8 cellular contexts compared by ENCODE assay signal in the genomic region with DNA sequence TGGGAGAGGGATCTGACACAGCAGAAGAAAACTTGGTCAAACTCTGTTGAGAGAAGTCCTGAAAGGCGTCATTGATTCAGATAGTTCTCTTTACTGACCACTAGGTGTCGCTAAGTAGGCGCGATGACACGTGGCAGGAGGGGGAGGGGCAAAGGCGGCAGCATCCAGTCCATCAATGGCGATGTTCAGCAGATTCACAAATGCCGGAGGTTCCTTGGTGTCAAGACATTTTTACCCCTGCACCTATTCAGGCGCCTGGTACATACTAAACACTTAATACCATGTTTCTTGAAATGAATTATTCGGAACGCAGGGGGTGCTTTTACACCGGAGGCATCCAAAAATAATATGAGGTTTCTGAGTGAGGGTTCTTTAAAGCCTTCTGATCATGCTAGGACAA. TPM values are rescaled to one million over a fixed set of nuclear protein-coding genes. Genes with fewer than 3 reads are reported as not detected.
A peak's percentile ranks its signal among the peaks of the same experiment; 100 is the strongest.
DNase-seq lines count a peak whose midpoint lies in the region; ATAC-seq and TF ChIP-seq lines count a peak whose summit lies in the region.

No MANE protein-coding gene starts in this region.

- no TSS peak for BruUV-seq in Panc1 (replicated peaks; lab: Mats Ljungman, UMichigan)

- TF ChIP-seq CTCF in Panc1 (IDR thresholded peaks at IDR 0.05) (peak; percentile 86), neural progenitor cell (IDR thresholded peaks at IDR 0.05) (peak; percentile 79)

- no peaks in the 10 kb centered on the region for H3K36me3 Mint-ChIP-seq in neural progenitor cell

- no peaks in the 10 kb centered on the region for H3K27me3 Mint-ChIP-seq in neural progenitor cell (ENCODE audit: insufficient read depth, low read depth)

- H3K4me1 ChIP-seq in Panc1 (ENCODE audit: control insufficient read depth, insufficient read depth, low read length), result no peaks in the 10 kb centered on the region
- no peaks in the 10 kb centered on the region for H3K4me1 ChIP-seq in neural progenitor cell

- no peaks in the 10 kb centered on the region for H3K36me3 ChIP-seq in Panc1 (ENCODE audit: control insufficient read depth, insufficient read depth, low read length)
- H3K36me3 ChIP-seq in neural progenitor cell, result no peaks in the 10 kb centered on the region

- intact Hi-C loops in Panc1 (cut with micrococcal nuclease; ENCODE audit: unreplicated experiment), result loop anchor here (2.0 kb wide), 1 partner anchor 77 kb away; no protein-coding TSS in a partner anchor

- no peak overlapping the region for H3K4me2 ChIP-seq in neural progenitor cell

- peak overlapping the region; percentile 59 for H2AFZ ChIP-seq in neural progenitor cell (replicated peaks)

- H3K27ac Mint-ChIP-seq in neural progenitor cell, result no peak overlapping the region

- H3K4me1 Mint-ChIP-seq in neural progenitor cell, result peaks cover 9% of the 10 kb centered on the region

- CTCF ChIA-PET in Panc1 (lab: Charles Lee), result no interaction called here

- H3K27ac ChIP-seq in Panc1 (ENCODE audit: low read length) (no peak overlapping the region), neural progenitor cell (no peak overlapping the region), substantia nigra (ENCODE audit: low read depth, low read length, poor library complexity, severe bottlenecking) (no peak overlapping the region)

- H3K9me3 Mint-ChIP-seq in neural progenitor cell, result peaks cover 6% of the 10 kb centered on the region

- H3F3A ChIP-seq in neural progenitor cell (ENCODE audit: low read depth), result no peaks in the 10 kb centered on the region

- in situ Hi-C loops in Panc1 (cut with HindIII; ENCODE audit: low pct_unique_long_range_greater_than_20kb, low sequenced_read_pairs), result no loop called here

- H3K27me3 ChIP-seq in Panc1 (ENCODE audit: control insufficient read depth, insufficient read depth, low read length) (no peaks in the 10 kb centered on the region; the same call in 1 of the 2 replicates), neural progenitor cell (peaks cover 8% of the 10 kb centered on the region)

- POLR2A ChIA-PET in Panc1 (lab: Charles Lee), result no interaction called here

- DNase-seq in CMK (ENCODE audit: low read depth) (peak; percentile 83), HuH-7 (ENCODE audit: low spot score) (peak; percentile 47), Panc1 (ENCODE audit: low read depth, low spot score) (peak; percentile 24), activated T-cell treated with anti-CD3 and anti-CD28 coated beads for 4 hours (peak; percentile 75), fibroblast of peridontal ligament (ENCODE audit: extremely low read depth) (peak; percentile 44), neural progenitor cell (ENCODE audit: low spot score) (peak; percentile 81), substantia nigra (lab: John Stamatoyannopoulos, UW) (peak in 31 of 49 donors; percentile 5 to 58 (median 33))

- no peak overlapping the region for H3K4me3 Mint-ChIP-seq in neural progenitor cell

- H4K20me1 ChIP-seq in neural progenitor cell (ENCODE audit: low read depth), result no peaks in the 10 kb centered on the region

- peak; percentile 41 for ATAC-seq in GM19467 (IDR thresholded peaks at IDR 0.05; ENCODE audit: unreplicated experiment)
- ATAC-seq in Panc1, result peak; percentile 89

- H3K9me3 ChIP-seq in Panc1 (ENCODE audit: control insufficient read depth, insufficient read depth, low read depth, low read length) (no peaks in the 10 kb centered on the region), neural progenitor cell (ENCODE audit: low read depth) (no peaks in the 10 kb centered on the region)

- no peak overlapping the region for H3K4me3 ChIP-seq in Panc1 (ENCODE audit: low read depth in 2 of 2, low read length in 2 of 2)
- no peak overlapping the region for H3K4me3 ChIP-seq in neural progenitor cell

- no peaks in the 10 kb centered on the region for H3K79me2 ChIP-seq in neural progenitor cell (ENCODE audit: low read depth)

- no peak overlapping the region for H3K9ac ChIP-seq in neural progenitor cell

RNA-seq across cellular contexts. Expression of gene PLEK, which starts 3.0 kb away (rescaled TPM):
- total RNA-seq in Panc1 (2021; ENCODE audit: unreplicated experiment) (0.13 TPM), neural progenitor cell (ENCODE audit: low replicate concordance) (not detected in 2 replicates)
- polyA plus RNA-seq in Panc1 (2012; ENCODE audit: insufficient read length), result not detected

RNA-seq across cellular contexts. Expression of gene CNRIP1, which starts 42.3 kb away (rescaled TPM):
- total RNA-seq in Panc1 (2021; ENCODE audit: unreplicated experiment) (not detected), neural progenitor cell (ENCODE audit: low replicate concordance) (3.7 and 5.0 TPM in 2 replicates)
- not detected for polyA plus RNA-seq in Panc1 (2012; ENCODE audit: insufficient read length)

Comparison
In these comparisons a context has a peak if more than half of its experiments do, and no peak if none do; other contexts are left out.
1. DNase-seq: peak in every context shown above with its lines; median percentile 83 in CMK; 81 in neural progenitor cell; 75 in activated T-cell treated with anti-CD3 and anti-CD28 coated beads for 4 hours; 47 in HuH-7; 44 in fibroblast of peridontal ligament; 33 in substantia nigra; 24 in Panc1.